20 cellular contexts compared by ENCODE assay signal in genomic region chr7:151132461-151133205, GRCh38. TPM values are rescaled to one million over a fixed set of nuclear protein-coding genes. Genes with fewer than 3 reads are reported as not detected.
"Had no signal": no experiment of that assay in that cellular context is flagged by ENCODE, and none has a peak within 500 bp of the region (broad histone marks: within the 10 kb centered on the region; RNA-seq: fewer than 3 reads in every experiment).

No MANE protein-coding gene starts in this region.

- H3K4me3 ChIP-seq: skin epidermis, suprapubic skin, upper lobe of left lung had no signal

- H3K27ac ChIP-seq: skin epidermis, suprapubic skin, upper lobe of left lung had no signal

- DNase-seq: activated CD4-positive, alpha-beta T cell treated with anti-CD3 and anti-CD28 coated beads for 36 hours; activated CD4-positive, alpha-beta T cell treated with anti-CD3 and anti-CD28 coated beads, Interleukin-2, amount 50 U/mL, for 48 hours; activated T-cell treated with anti-CD3 and anti-CD28 coated beads for 4 hours; endodermal cell; erythroblast; foreskin melanocyte; retina had no signal

- H3K27me3 ChIP-seq: suprapubic skin, upper lobe of left lung had no signal

- FAIRE-seq: colon, keratinocyte had no signal

- H3K27me3 Mint-ChIP-seq: activated CD4-positive, alpha-beta T cell treated with anti-CD3 and anti-CD28 coated beads for 36 hours; activated naive CD8-positive, alpha-beta T cell; stimulated activated naive CD8-positive, alpha-beta T cell treated with anti-CD3 and anti-CD28 coated beads, Interleukin-15, Interleukin-2, amounts not matched to agents 100 ng/mL and 50 ng/mL, for 24 hours had no signal

- H3K4me1 Mint-ChIP-seq: activated CD4-positive, alpha-beta T cell treated with anti-CD3 and anti-CD28 coated beads for 36 hours had no signal

- H3K9me3 Mint-ChIP-seq: endodermal cell; stimulated activated naive CD8-positive, alpha-beta T cell treated with anti-CD3 and anti-CD28 coated beads, Interleukin-15, Interleukin-2, amounts not matched to agents 100 ng/mL and 50 ng/mL, for 24 hours had no signal

- ATAC-seq: activated CD4-positive, alpha-beta T cell treated with anti-CD3 and anti-CD28 coated beads for 36 hours had no signal

- H3K4me1 ChIP-seq: suprapubic skin, upper lobe of left lung had no signal

- H3K9me3 ChIP-seq: suprapubic skin, upper lobe of left lung had no signal

- H3K4me3 Mint-ChIP-seq: activated CD4-positive, alpha-beta T cell treated with anti-CD3 and anti-CD28 coated beads for 36 hours; activated naive CD8-positive, alpha-beta T cell; endodermal cell; stimulated activated naive CD8-positive, alpha-beta T cell treated with anti-CD3 and anti-CD28 coated beads, Interleukin-15, Interleukin-2, amounts not matched to agents 100 ng/mL and 50 ng/mL, for 24 hours had no signal

- H3K36me3 Mint-ChIP-seq: activated naive CD8-positive, alpha-beta T cell had no signal

- H3K27ac Mint-ChIP-seq: activated CD4-positive, alpha-beta T cell treated with anti-CD3 and anti-CD28 coated beads for 36 hours; activated naive CD8-positive, alpha-beta T cell; endodermal cell; stimulated activated naive CD8-positive, alpha-beta T cell treated with anti-CD3 and anti-CD28 coated beads, Interleukin-15, Interleukin-2, amounts not matched to agents 100 ng/mL and 50 ng/mL, for 24 hours had no signal

RNA-seq across cellular contexts. Expression of gene GBX1, which starts 34.9 kb away (rescaled TPM):
- total RNA-seq: endodermal cell; mesenteric fat pad; occipital lobe; posterior vena cava; suprapubic skin; T-helper 2 cell treated with Interferon-gamma antibody and Interleukin-4, amounts not matched to agents 100 ng/mL and 5 ng/mL, for 36 hours; upper lobe of left lung had no signal
- polyA plus RNA-seq: keratinocyte, neural cell had no signal

RNA-seq across cellular contexts. Expression of gene ASB10, which starts 54.4 kb away (rescaled TPM):
- total RNA-seq: activated CD4-positive, alpha-beta T cell treated with anti-CD3 and anti-CD28 coated beads for 36 hours; endodermal cell; lower leg skin; mesenteric fat pad; occipital lobe; posterior vena cava; suprapubic skin; T-helper 2 cell treated with Interferon-gamma antibody and Interleukin-4, amounts not matched to agents 100 ng/mL and 5 ng/mL, for 36 hours; upper lobe of left lung had no signal
- polyA plus RNA-seq: keratinocyte, neural cell had no signal
